11 cellular contexts compared by ENCODE assay signal in genomic region chr11:2807276-2807681, GRCh38.
A peak's percentile ranks its signal among the peaks of the same experiment; 100 is the strongest.
DNase-seq lines count a peak whose midpoint lies in the region; ATAC-seq and TF ChIP-seq lines count a peak whose summit lies in the region.
"Had no signal": no experiment of that assay in that cellular context is flagged by ENCODE, and none has a peak within 500 bp of the region (broad histone marks: within the 10 kb centered on the region; RNA-seq: fewer than 3 reads in every experiment).

No MANE protein-coding gene starts in this region.

- POLR2A ChIA-PET in activated naive CD8-positive, alpha-beta T cell treated with anti-CD3 and anti-CD28 coated beads, Interleukin-2, amount 10 ng/mL, durations not matched to agents 7 days and 5 days (lab: Charles Lee), result no interaction called here

- H3K36me3 ChIP-seq in esophagus muscularis mucosa, result no peaks in the 10 kb centered on the region
- no peaks in the 10 kb centered on the region for H3K36me3 ChIP-seq in vagina

- H3K4me1 ChIP-seq in esophagus muscularis mucosa (peaks cover 38 to 59% (median 57%) of the 10 kb centered on the region in 4 donors), vagina (peaks cover 44% of the 10 kb centered on the region)

- no peak overlapping the region for H3K27ac Mint-ChIP-seq in activated naive CD8-positive, alpha-beta T cell treated with anti-CD3 and anti-CD28 coated beads, Interleukin-2, amount 10 ng/mL, durations not matched to agents 7 days and 5 days
- H3K27ac Mint-ChIP-seq in activated naive CD8-positive, alpha-beta T cell treated with anti-CD3 and anti-CD28 coated beads, Interleukin-2, amount 50 U/mL, for 24 hours, result no peak overlapping the region
- H3K27ac Mint-ChIP-seq in natural killer cell (no peak overlapping the region), CD14-positive monocyte (no peak overlapping the region)
- H3K27ac Mint-ChIP-seq: CD4-positive, alpha-beta T cell had no signal

- H3K4me1 Mint-ChIP-seq in activated naive CD8-positive, alpha-beta T cell treated with anti-CD3 and anti-CD28 coated beads, Interleukin-2, amount 10 ng/mL, durations not matched to agents 7 days and 5 days, result peaks cover 11% of the 10 kb centered on the region
- peaks cover 19% of the 10 kb centered on the region for H3K4me1 Mint-ChIP-seq in activated naive CD8-positive, alpha-beta T cell treated with anti-CD3 and anti-CD28 coated beads, Interleukin-2, amount 50 U/mL, for 24 hours
- peaks cover 9 to 16% of the 10 kb centered on the region in 2 donors for H3K4me1 Mint-ChIP-seq in natural killer cell
- H3K4me1 Mint-ChIP-seq in CD14-positive monocyte, result peaks cover 28% of the 10 kb centered on the region

- no peak for TF ChIP-seq EP300 in esophagus muscularis mucosa (IDR thresholded peaks at IDR 0.05)

- H3K27me3 Mint-ChIP-seq in activated naive CD8-positive, alpha-beta T cell treated with anti-CD3 and anti-CD28 coated beads, Interleukin-2, amount 10 ng/mL, durations not matched to agents 7 days and 5 days, result no peaks in the 10 kb centered on the region
- H3K27me3 Mint-ChIP-seq in activated naive CD8-positive, alpha-beta T cell treated with anti-CD3 and anti-CD28 coated beads, Interleukin-2, amount 50 U/mL, for 24 hours, result no peaks in the 10 kb centered on the region
- H3K27me3 Mint-ChIP-seq in natural killer cell (ENCODE audit: low read depth in 2 of 2), result peaks cover 13 to 36% of the 10 kb centered on the region in 2 donors
- H3K27me3 Mint-ChIP-seq in CD14-positive monocyte (ENCODE audit: low read depth in 3 of 3), result peaks cover 1 to 10% (median 5%) of the 10 kb centered on the region in 3 donors
- H3K27me3 Mint-ChIP-seq: CD4-positive, alpha-beta T cell had no signal

- peak overlapping the region; percentile 78 to 88 (median 84) for H3K27ac ChIP-seq in esophagus muscularis mucosa (replicated peaks in 1 of 4)
- peak overlapping the region; percentile 38 for H3K27ac ChIP-seq in vagina

- H3K4me3 Mint-ChIP-seq in activated naive CD8-positive, alpha-beta T cell treated with anti-CD3 and anti-CD28 coated beads, Interleukin-2, amount 10 ng/mL, durations not matched to agents 7 days and 5 days, result no peak overlapping the region
- no peak overlapping the region for H3K4me3 Mint-ChIP-seq in activated naive CD8-positive, alpha-beta T cell treated with anti-CD3 and anti-CD28 coated beads, Interleukin-2, amount 50 U/mL, for 24 hours
- H3K4me3 Mint-ChIP-seq in natural killer cell, result no peak overlapping the region
- H3K4me3 Mint-ChIP-seq in CD14-positive monocyte, result no peak overlapping the region
- H3K4me3 Mint-ChIP-seq: CD4-positive, alpha-beta T cell had no signal

- H3K27me3 ChIP-seq in esophagus muscularis mucosa, result no peaks in the 10 kb centered on the region
- no peaks in the 10 kb centered on the region for H3K27me3 ChIP-seq in vagina

- intact Hi-C loops in esophagus muscularis mucosa (cut with DNase I) (no loop called here), natural killer cell (cut with micrococcal nuclease) (no loop called here), vagina (cut with DNase I) (no loop called here), CD14-positive monocyte (cut with micrococcal nuclease) (no loop called here)

- DNase-seq in activated naive CD8-positive, alpha-beta T cell treated with anti-CD3 and anti-CD28 coated beads, Interleukin-2, amount 10 ng/mL, durations not matched to agents 7 days and 5 days, result peak; percentile 27
- no peak for DNase-seq in activated naive CD8-positive, alpha-beta T cell treated with anti-CD3 and anti-CD28 coated beads, Interleukin-2, amount 50 U/mL, for 24 hours
- DNase-seq in esophagus muscularis mucosa (ENCODE audit: extremely low spot score) (peak; percentile 94), natural killer cell (peak; percentile 9), vagina (ENCODE audit: extremely low spot score in 2 of 2) (peak in 1 of 2 donors; percentile 85), CD14-positive monocyte (ENCODE audit: low spot score) (no peak), NCI-H2227 (lab: John Stamatoyannopoulos, UW; ENCODE audit: unreplicated experiment) (no peak)
- DNase-seq: amniotic stem cell, NCI-H2081 treated with DMSO at 0.1 percent for 48 hours had no signal

- no peaks in the 10 kb centered on the region for H3K36me3 Mint-ChIP-seq in activated naive CD8-positive, alpha-beta T cell treated with anti-CD3 and anti-CD28 coated beads, Interleukin-2, amount 10 ng/mL, durations not matched to agents 7 days and 5 days
- H3K36me3 Mint-ChIP-seq in activated naive CD8-positive, alpha-beta T cell treated with anti-CD3 and anti-CD28 coated beads, Interleukin-2, amount 50 U/mL, for 24 hours (ENCODE audit: low read depth), result no peaks in the 10 kb centered on the region
- no peaks in the 10 kb centered on the region for H3K36me3 Mint-ChIP-seq in natural killer cell
- H3K36me3 Mint-ChIP-seq in CD14-positive monocyte, result peaks cover 23 to 24% of the 10 kb centered on the region in 2 donors

- H3K4me3 ChIP-seq in esophagus muscularis mucosa (peak overlapping the region; percentile 15 to 43 (median 31)), vagina (peak overlapping the region; percentile 4 to 26)

- no peak for TF ChIP-seq CTCF in esophagus muscularis mucosa (IDR thresholded peaks at IDR 0.05)
- no peak for TF ChIP-seq CTCF in natural killer cell (IDR thresholded peaks at IDR 0.05)
- TF ChIP-seq CTCF in vagina (IDR thresholded peaks at IDR 0.05), result no peak
- TF ChIP-seq CTCF in CD14-positive monocyte (IDR thresholded peaks at IDR 0.05), result no peak

- no peak for TF ChIP-seq POLR2A in esophagus muscularis mucosa (IDR thresholded peaks at IDR 0.05; ENCODE audit: low read depth)
- no peak for TF ChIP-seq POLR2A in vagina (IDR thresholded peaks at IDR 0.05)

- peaks cover 5% of the 10 kb centered on the region for H3K9me3 Mint-ChIP-seq in activated naive CD8-positive, alpha-beta T cell treated with anti-CD3 and anti-CD28 coated beads, Interleukin-2, amount 10 ng/mL, durations not matched to agents 7 days and 5 days
- no peaks in the 10 kb centered on the region for H3K9me3 Mint-ChIP-seq in activated naive CD8-positive, alpha-beta T cell treated with anti-CD3 and anti-CD28 coated beads, Interleukin-2, amount 50 U/mL, for 24 hours
- H3K9me3 Mint-ChIP-seq in natural killer cell (no peaks in the 10 kb centered on the region), CD14-positive monocyte (peaks cover 0 to 8% (median 4%) of the 10 kb centered on the region in 7 donors)
- H3K9me3 Mint-ChIP-seq: CD4-positive, alpha-beta T cell had no signal

- H3K9me3 ChIP-seq in esophagus muscularis mucosa (no peaks in the 10 kb centered on the region), vagina (no peaks in the 10 kb centered on the region)

- no peak for ATAC-seq in activated naive CD8-positive, alpha-beta T cell treated with anti-CD3 and anti-CD28 coated beads, Interleukin-2, amount 10 ng/mL, durations not matched to agents 7 days and 5 days (ENCODE audit: low read depth)
- ATAC-seq in activated naive CD8-positive, alpha-beta T cell treated with anti-CD3 and anti-CD28 coated beads, Interleukin-2, amount 50 U/mL, for 24 hours, result no peak
- ATAC-seq in natural killer cell, result no peak
- ATAC-seq in GM18909 (IDR thresholded peaks at IDR 0.05; ENCODE audit: poor library complexity, unreplicated experiment), result no peak

- 18% methylated on average over 16 of the region's 27 CpGs for WGBS in esophagus muscularis mucosa

Comparison
In these comparisons a context has a peak if more than half of its experiments do, and no peak if none do; other contexts are left out.
1. DNase-seq: peak in activated naive CD8-positive, alpha-beta T cell treated with anti-CD3 and anti-CD28 coated beads, Interleukin-2, amount 10 ng/mL, durations not matched to agents 7 days and 5 days (single experiment), esophagus muscularis mucosa (single experiment) and natural killer cell (single experiment); none in activated naive CD8-positive, alpha-beta T cell treated with anti-CD3 and anti-CD28 coated beads, Interleukin-2, amount 50 U/mL, for 24 hours (single experiment), CD14-positive monocyte (single experiment) and NCI-H2227 (single experiment).